11 cellular contexts compared by ENCODE assay signal in genomic region chr11:112785104-112785503, GRCh38.
DNase-seq lines count a peak whose midpoint lies in the region; ATAC-seq and TF ChIP-seq lines count a peak whose summit lies in the region.
"Had no signal": no experiment of that assay in that cellular context is flagged by ENCODE, and none has a peak within 500 bp of the region (broad histone marks: within the 10 kb centered on the region; RNA-seq: fewer than 3 reads in every experiment).

No MANE protein-coding gene starts in this region.

- H3K36me3 ChIP-seq in suprapubic skin (no peaks in the 10 kb centered on the region), colonic mucosa (no peaks in the 10 kb centered on the region)

- H3K27me3 ChIP-seq in right cardiac atrium (ENCODE audit: control insufficient read depth, insufficient read depth) (no peaks in the 10 kb centered on the region), suprapubic skin (peaks cover 9% of the 10 kb centered on the region), colonic mucosa (no peaks in the 10 kb centered on the region)

- H3K9me3 Mint-ChIP-seq in activated CD4-positive, alpha-beta T cell treated with anti-CD3 and anti-CD28 coated beads, Interleukin-2, amount 10 ng/mL, durations not matched to agents 24 days and 14 days: no peaks in the 10 kb centered on the region
- H3K9me3 Mint-ChIP-seq: activated B cell treated with CpG ODN at 0.5 μM for 24 hours; activated T-helper 17 cell treated with anti-CD3 and anti-CD28 coated beads, Interleukin-2, amount 50 U/mL, for 72 hours had no signal

- no peaks in the 10 kb centered on the region for H3K4me1 Mint-ChIP-seq in activated CD4-positive, alpha-beta T cell treated with anti-CD3 and anti-CD28 coated beads, Interleukin-2, amount 10 ng/mL, durations not matched to agents 24 days and 14 days
- H3K4me1 Mint-ChIP-seq: activated B cell treated with CpG ODN at 0.5 μM for 24 hours; activated T-helper 17 cell treated with anti-CD3 and anti-CD28 coated beads, Interleukin-2, amount 50 U/mL, for 72 hours had no signal

- WGBS in right cardiac atrium: 26% methylated on average over 8 of the region's 8 CpGs
- WGBS in suprapubic skin: 31% methylated on average over 6 of the region's 8 CpGs

- H3K9ac ChIP-seq in colonic mucosa (ENCODE audit: low read depth in 2 of 2, low read length in 2 of 2): no peak overlapping the region

- no peak for TF ChIP-seq CTCF in astrocyte of the spinal cord (IDR thresholded peaks at IDR 0.05; ENCODE audit: low read depth, low read length)
- TF ChIP-seq CTCF in suprapubic skin (IDR thresholded peaks at IDR 0.05): no peak
- TF ChIP-seq CTCF in colonic mucosa (IDR thresholded peaks at IDR 0.05): no peak

- no peak overlapping the region for H3K4me3 ChIP-seq in astrocyte of the spinal cord (ENCODE audit: low read depth, low read length)
- H3K4me3 ChIP-seq in right cardiac atrium (ENCODE audit: low read length): no peak overlapping the region
- H3K4me3 ChIP-seq in suprapubic skin: peak overlapping the region; percentile 17
- H3K4me3 ChIP-seq in colonic mucosa: no peak overlapping the region

- H3K4me3 Mint-ChIP-seq in activated CD4-positive, alpha-beta T cell treated with anti-CD3 and anti-CD28 coated beads, Interleukin-2, amount 10 ng/mL, durations not matched to agents 24 days and 14 days: no peak overlapping the region
- H3K4me3 Mint-ChIP-seq: activated B cell treated with CpG ODN at 0.5 μM for 24 hours; activated T-helper 17 cell treated with anti-CD3 and anti-CD28 coated beads, Interleukin-2, amount 50 U/mL, for 72 hours had no signal

- H3K27ac ChIP-seq in right cardiac atrium (ENCODE audit: low read length) (peak overlapping the region; percentile 53), suprapubic skin (peak overlapping the region; percentile 69), colonic mucosa (no peak overlapping the region)

- H3K36me3 Mint-ChIP-seq in activated CD4-positive, alpha-beta T cell treated with anti-CD3 and anti-CD28 coated beads, Interleukin-2, amount 10 ng/mL, durations not matched to agents 24 days and 14 days (ENCODE audit: low read depth): no peaks in the 10 kb centered on the region

- peak; percentile 51 to 70 for ATAC-seq in right cardiac atrium
- ATAC-seq in GM21367 (IDR thresholded peaks at IDR 0.05; ENCODE audit: unreplicated experiment): no peak
- ATAC-seq: activated T-helper 17 cell treated with anti-CD3 and anti-CD28 coated beads, Interleukin-2, amount 50 U/mL, for 72 hours had no signal

- H3K9me3 ChIP-seq in right cardiac atrium (ENCODE audit: control insufficient read depth, low read length) (no peaks in the 10 kb centered on the region), suprapubic skin (no peaks in the 10 kb centered on the region), colonic mucosa (no peaks in the 10 kb centered on the region)

- TF ChIP-seq POLR2A in suprapubic skin (IDR thresholded peaks at IDR 0.05): no peak

- peak; percentile 74 for DNase-seq in HT1080 (ENCODE audit: low read depth)
- peak; percentile 13 for DNase-seq in astrocyte of the spinal cord (ENCODE audit: low read depth, low spot score)
- DNase-seq in right cardiac atrium: peak in 2 of 3 donors; percentile 36 to 70
- DNase-seq in suprapubic skin (ENCODE audit: low spot score in 2 of 2): no peak
- no peak for DNase-seq in colonic mucosa
- DNase-seq in activated CD4-positive, alpha-beta T cell treated with anti-CD3 and anti-CD28 coated beads, Interleukin-2, amount 10 ng/mL, durations not matched to agents 24 days and 14 days: no peak
- DNase-seq: activated B cell treated with CpG ODN at 0.5 μM for 24 hours, Kasumi-1, small intestine had no signal

- no peak for TF ChIP-seq EP300 in suprapubic skin (IDR thresholded peaks at IDR 0.05)

- in situ Hi-C loops in astrocyte of the spinal cord (cut with HindIII; ENCODE audit: low sequenced_read_pairs): no loop called here

- intact Hi-C loops in right cardiac atrium (cut with DNase I) (loop anchor here in 2 of 4 donors (10.0 kb wide), 2 partner anchors 130 to 170 kb away; no protein-coding TSS in a partner anchor), colonic mucosa (cut with DNase I) (no loop called here)
- intact Hi-C loops in activated CD4-positive, alpha-beta T cell treated with anti-CD3 and anti-CD28 coated beads, Interleukin-2, amount 10 ng/mL, durations not matched to agents 24 days and 14 days (cut with micrococcal nuclease): no loop called here

- H3K27ac Mint-ChIP-seq in activated CD4-positive, alpha-beta T cell treated with anti-CD3 and anti-CD28 coated beads, Interleukin-2, amount 10 ng/mL, durations not matched to agents 24 days and 14 days: no peak overlapping the region
- H3K27ac Mint-ChIP-seq: activated B cell treated with CpG ODN at 0.5 μM for 24 hours; activated T-helper 17 cell treated with anti-CD3 and anti-CD28 coated beads, Interleukin-2, amount 50 U/mL, for 72 hours had no signal

- H3K4me1 ChIP-seq in right cardiac atrium (ENCODE audit: control insufficient read depth, insufficient read depth, low read length) (peaks cover 16% of the 10 kb centered on the region), suprapubic skin (peaks cover 20% of the 10 kb centered on the region), colonic mucosa (no peaks in the 10 kb centered on the region)

- peaks cover 5% of the 10 kb centered on the region for H3K27me3 Mint-ChIP-seq in activated CD4-positive, alpha-beta T cell treated with anti-CD3 and anti-CD28 coated beads, Interleukin-2, amount 10 ng/mL, durations not matched to agents 24 days and 14 days

Comparison
In these comparisons a context has a peak if more than half of its experiments do, and no peak if none do; other contexts are left out.
1. DNase-seq: peak in HT1080 (single experiment), astrocyte of the spinal cord (single experiment) and right cardiac atrium (2 of 3); none in suprapubic skin (0 of 2), colonic mucosa (single experiment) and activated CD4-positive, alpha-beta T cell treated with anti-CD3 and anti-CD28 coated beads, Interleukin-2, amount 10 ng/mL, durations not matched to agents 24 days and 14 days (single experiment).